ENCODE assay signal across 17 cellular contexts in the genomic region with DNA sequence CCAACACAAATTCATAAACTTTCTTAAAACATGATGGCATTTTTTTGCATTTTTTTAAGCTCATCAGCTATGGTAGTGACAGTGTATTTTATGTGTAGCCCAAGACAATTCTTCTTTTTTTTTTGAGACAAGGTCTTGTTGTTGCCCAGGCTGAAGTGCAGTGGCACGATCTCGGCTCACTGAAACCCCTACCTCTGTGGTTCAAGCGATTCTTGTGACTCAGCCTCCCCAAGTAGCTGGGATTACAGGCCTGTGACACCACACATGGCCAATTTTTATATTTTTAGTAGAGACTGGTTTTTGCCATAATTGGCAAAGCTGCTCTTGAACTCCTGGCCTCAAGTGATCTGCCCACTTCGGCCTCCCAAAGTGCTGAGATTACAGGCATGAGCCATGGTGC. TPM values are rescaled to one million over a fixed set of nuclear protein-coding genes. Genes with fewer than 3 reads are reported as not detected.
"Had no signal": no experiment of that assay in that cellular context is flagged by ENCODE, and none has a peak within 500 bp of the region (broad histone marks: within the 10 kb centered on the region; RNA-seq: fewer than 3 reads in every experiment).

No MANE protein-coding gene starts in this region.

- ATAC-seq: pancreas had no signal

- DNase-seq: activated CD8-positive, alpha-beta memory T cell treated with anti-CD3 and anti-CD28 coated beads, Interleukin-2, amount 50 U/mL, for 4 hours; activated naive CD8-positive, alpha-beta T cell treated with anti-CD3 and anti-CD28 coated beads, Interleukin-2, amount 10 ng/mL, durations not matched to agents 7 days and 5 days; anterior cingulate cortex; brain microvascular endothelial cell; cortex of kidney; effector CD4-positive, alpha-beta T cell; hippocampal formation; left ventricle myocardium inferior; naive B cell; pancreas; stimulated activated CD4-positive, alpha-beta T cell treated with anti-CD3 and anti-CD28 coated beads, Interleukin-2, amount 100 ng/mL, for 24 hours; stimulated activated naive B cell treated with anti-CD40 and anti-IgM and Interleukin-4, amounts not matched to agents 10 μg/mL and 1 μg/mL and 100 μg/mL, for 72 hours; transverse colon had no signal

- H3K9me3 ChIP-seq: esophagus muscularis mucosa, left ventricle myocardium inferior, pancreas, transverse colon had no signal

- H3K4me1 ChIP-seq: esophagus muscularis mucosa, left ventricle myocardium inferior, transverse colon had no signal

- H3K27ac ChIP-seq: brain microvascular endothelial cell, esophagus muscularis mucosa, left ventricle myocardium inferior, pancreas, transverse colon, VCaP had no signal

- H3K27me3 ChIP-seq: brain microvascular endothelial cell, esophagus muscularis mucosa, pancreas, transverse colon had no signal

- H3K4me3 ChIP-seq: esophagus muscularis mucosa, left ventricle myocardium inferior, pancreas, transverse colon had no signal

- FAIRE-seq: pancreas had no signal

RNA-seq across cellular contexts. Expression of a gene that starts 17.3 kb away (rescaled TPM):
- total RNA-seq: esophagus muscularis mucosa, glomerular endothelial cell, kidney epithelial cell, left ventricle myocardium inferior, transverse colon had no signal
- polyA plus RNA-seq: pancreas had no signal
